Comparison of ENCODE assay signal across 1 cellular context in genomic region chr12:12722351-12723146, GRCh38.
TF ChIP-seq lines count a peak whose summit lies in the region.

No MANE protein-coding gene starts in this region.

TF ChIP-seq in GM12878, 131 proteins besides CTCF, POLR2A, EP300 and RAD21 (continued from another document):
- TF ChIP-seq ZNF687 (IDR thresholded peaks at IDR 0.05) (peak; percentile 36; the same call in 1 of the 2 replicates), MEF2A (IDR thresholded peaks at IDR 0.05; ENCODE audit: insufficient read depth, low read depth, low read length) (peak; percentile 78), DPF2 (IDR thresholded peaks at IDR 0.05) (peak; percentile 43; the same call in 1 of the 2 replicates), LARP7 (IDR thresholded peaks at IDR 0.05) (no peak), NRF1 (conservative IDR thresholded peaks at IDR 0.05; ENCODE audit: low read depth, low read length) (no peak), CHD1 (IDR thresholded peaks at IDR 0.05; ENCODE audit: low read depth, low read length) (peak; percentile 79; the same call in 1 of the 2 replicates), HDGF (IDR thresholded peaks at IDR 0.05) (no peak), PKNOX1 (IDR thresholded peaks at IDR 0.05) (no peak; the same call in 1 of the 2 replicates), IKZF2 (IDR thresholded peaks at IDR 0.05) (peak; percentile 14 to 27; a peak in 1 of 4 replicates), IKZF1 (conservative IDR thresholded peaks at IDR 0.05) (peak; percentile 44; the same call in 1 of the 2 replicates), BACH1 (IDR thresholded peaks at IDR 0.05; ENCODE audit: borderline replicate concordance) (0 out of 2 replicates have a peak, but pooled peaks have one; percentile 4), BMI1 (IDR thresholded peaks at IDR 0.05; ENCODE audit: borderline replicate concordance) (peak; percentile 35; the same call in 1 of the 2 replicates), CBFB (IDR thresholded peaks at IDR 0.05; ENCODE audit: low read depth) (0 out of 2 replicates have a peak, but pooled peaks have one; percentile 24), MLLT1 (IDR thresholded peaks at IDR 0.05) (no peak), ZNF24 (IDR thresholded peaks at IDR 0.05) (no peak), JUNB (IDR thresholded peaks at IDR 0.05) (peak; percentile 27; the same call in 1 of the 2 replicates), RELB (IDR thresholded peaks at IDR 0.05; ENCODE audit: low read depth) (peak; percentile 61; the same call in 1 of the 2 replicates), MTA3 (IDR thresholded peaks at IDR 0.05; ENCODE audit: borderline replicate concordance, low read length) (peak; percentile 37; the same call in 1 of the 2 replicates), STAT3 (IDR thresholded peaks at IDR 0.05; ENCODE audit: low read depth, low read length) (no peak), ATF2 (IDR thresholded peaks at IDR 0.05; ENCODE audit: low read length) (peak; percentile 23), MEF2B (IDR thresholded peaks at IDR 0.05; ENCODE audit: partially characterized antibody, poor library complexity, severe bottlenecking) (peak; percentile 80), ZBED1 (IDR thresholded peaks at IDR 0.05; ENCODE audit: borderline replicate concordance) (0 out of 2 replicates have a peak, but pooled peaks have one; percentile 12), PBX3 (IDR thresholded peaks at IDR 0.05; ENCODE audit: insufficient replicate concordance, low read depth, low read length) (no peak)
